ENCODE assay signal across 17 cellular contexts in genomic region chr10:107692072-107692471, GRCh38.
"Had no signal": no experiment of that assay in that cellular context is flagged by ENCODE, and none has a peak within 500 bp of the region (broad histone marks: within the 10 kb centered on the region; RNA-seq: fewer than 3 reads in every experiment).

No MANE protein-coding gene starts in this region.

- H3K9me3 ChIP-seq: ascending aorta, stomach, thoracic aorta had no signal

- H3K4me1 ChIP-seq: ascending aorta, neural progenitor cell, parathyroid adenoma, stomach had no signal

- H3K4me1 Mint-ChIP-seq: activated CD4-positive, alpha-beta memory T cell treated with anti-CD3 and anti-CD28 coated beads, Interleukin-2, amount 10 ng/mL, durations not matched to agents 7 days and 5 days; activated naive CD8-positive, alpha-beta T cell treated with anti-CD3 and anti-CD28 coated beads, Interleukin-2, amount 50 U/mL, for 24 hours; endodermal cell; mesothelial cell of epicardium; neural progenitor cell had no signal

- H3K9me3 Mint-ChIP-seq: endodermal cell, mesothelial cell of epicardium, neural progenitor cell had no signal

- H3K27me3 ChIP-seq: ascending aorta, hepatocyte, neural progenitor cell, stomach had no signal

- H3K4me3 ChIP-seq: ascending aorta, hepatocyte, neural progenitor cell, stomach, thoracic aorta had no signal

- H3K4me3 Mint-ChIP-seq: activated CD4-positive, alpha-beta memory T cell treated with anti-CD3 and anti-CD28 coated beads, Interleukin-2, amount 10 ng/mL, durations not matched to agents 7 days and 5 days; activated naive CD8-positive, alpha-beta T cell treated with anti-CD3 and anti-CD28 coated beads, Interleukin-2, amount 50 U/mL, for 24 hours; activated T-helper 1 cell treated with anti-CD3 and anti-CD28 coated beads, Interleukin-12 subunit alpha, Interleukin-12 subunit beta, Interleukin-2, Interleukin-4 antibody, amounts not matched to agents 30 ng/mL and 10 ng/mL and 1 ng/mL, durations not matched to agents 14 hours and 24 hours and 36 hours; endodermal cell; mesothelial cell of epicardium; neural progenitor cell had no signal

- H3K27me3 Mint-ChIP-seq: activated CD4-positive, alpha-beta memory T cell treated with anti-CD3 and anti-CD28 coated beads, Interleukin-2, amount 10 ng/mL, durations not matched to agents 7 days and 5 days; activated naive CD8-positive, alpha-beta T cell treated with anti-CD3 and anti-CD28 coated beads, Interleukin-2, amount 50 U/mL, for 24 hours had no signal

- H3K36me3 ChIP-seq: ascending aorta, neural progenitor cell, stomach, thoracic aorta had no signal

- H3K27ac Mint-ChIP-seq: activated CD4-positive, alpha-beta memory T cell treated with anti-CD3 and anti-CD28 coated beads, Interleukin-2, amount 10 ng/mL, durations not matched to agents 7 days and 5 days; activated naive CD8-positive, alpha-beta T cell treated with anti-CD3 and anti-CD28 coated beads, Interleukin-2, amount 50 U/mL, for 24 hours; activated T-helper 1 cell treated with anti-CD3 and anti-CD28 coated beads, Interleukin-12 subunit alpha, Interleukin-12 subunit beta, Interleukin-2, Interleukin-4 antibody, amounts not matched to agents 30 ng/mL and 10 ng/mL and 1 ng/mL, durations not matched to agents 14 hours and 24 hours and 36 hours; endodermal cell; mesothelial cell of epicardium; neural progenitor cell had no signal

- H3K36me3 Mint-ChIP-seq: mesothelial cell of epicardium, neural progenitor cell had no signal

- H3K27ac ChIP-seq: ascending aorta, hepatocyte, neural progenitor cell, parathyroid adenoma, stomach, thoracic aorta had no signal

- DNase-seq: activated CD4-positive, alpha-beta memory T cell treated with anti-CD3 and anti-CD28 coated beads, Interleukin-2, amount 10 ng/mL, durations not matched to agents 7 days and 5 days; activated CD4-positive, alpha-beta T cell treated with anti-CD3 and anti-CD28 coated beads for 1 hour; activated CD8-positive, alpha-beta memory T cell treated with anti-CD3 and anti-CD28 coated beads, Interleukin-2, amount 50 U/mL, for 4 hours; activated naive CD4-positive, alpha-beta T cell; activated naive CD8-positive, alpha-beta T cell treated with anti-CD3 and anti-CD28 coated beads, Interleukin-2, amount 50 U/mL, for 24 hours; endodermal cell; erythroblast; stimulated activated CD4-positive, alpha-beta T cell treated with anti-CD3 and anti-CD28 coated beads, Interleukin-15, amount 100 ng/mL, for 24 hours; stimulated activated CD4-positive, alpha-beta T cell treated with anti-CD3 and anti-CD28 coated beads, Interleukin-4, amount 100 ng/mL, for 24 hours; stomach had no signal

- ATAC-seq: activated naive CD8-positive, alpha-beta T cell treated with anti-CD3 and anti-CD28 coated beads, Interleukin-2, amount 50 U/mL, for 24 hours had no signal
